ENCODE assay signal across 1 cellular context in genomic region chr19:28532765-28533341, GRCh38.
TF ChIP-seq lines count a peak whose summit lies in the region.

No MANE protein-coding gene starts in this region.

TF ChIP-seq in K562, 482 proteins besides CTCF, POLR2A, EP300 and RAD21 (continued from another document):
- TF ChIP-seq ZMIZ1 (IDR thresholded peaks at IDR 0.05; ENCODE audit: low read depth in 2 of 2, low read length in 2 of 2) (no peak), PCBP2 (IDR thresholded peaks at IDR 0.05; ENCODE audit: low read depth, low read length, poor library complexity, severe bottlenecking) (no peak), MBD1 (CRISPR knock-in tag; IDR thresholded peaks at IDR 0.05) (no peak), IRF9 (tag; IDR thresholded peaks at IDR 0.05) (peak; percentile 25; the same call in 1 of the 2 replicates), ZNF324 (CRISPR knock-in tag; IDR thresholded peaks at IDR 0.05) (no peak), CEBPB (tag; IDR thresholded peaks at IDR 0.05) (peak; percentile 76), NFRKB (IDR thresholded peaks at IDR 0.05; ENCODE audit: low read depth) (0 out of 2 replicates have a peak, but pooled peaks have one; percentile 13), ID3 (CRISPR knock-in tag; IDR thresholded peaks at IDR 0.05) (no peak), ID3 (tag; IDR thresholded peaks at IDR 0.05) (no peak), ETS2 (tag; IDR thresholded peaks at IDR 0.05; ENCODE audit: borderline replicate concordance, poor library complexity, severe bottlenecking) (no peak), PRDM10 (IDR thresholded peaks at IDR 0.05; ENCODE audit: partially characterized antibody) (no peak), ZNF449 (CRISPR knock-in tag; IDR thresholded peaks at IDR 0.05) (no peak), POLR2H (tag; IDR thresholded peaks at IDR 0.05; ENCODE audit: low read depth) (0 out of 2 replicates have a peak, but pooled peaks have one; percentile 30), MAFF (IDR thresholded peaks at IDR 0.05; ENCODE audit: low read length) (no peak), HNRNPK (IDR thresholded peaks at IDR 0.05; ENCODE audit: low read depth, low read length, poor library complexity, severe bottlenecking) (no peak), POU5F1 (IDR thresholded peaks at IDR 0.05; ENCODE audit: borderline replicate concordance, low read depth, low read length, partially characterized antibody) (no peak), CEBPG (CRISPR knock-in tag; IDR thresholded peaks at IDR 0.05) (no peak), CEBPG (tag; conservative IDR thresholded peaks at IDR 0.05 in 1 of 2, IDR thresholded peaks at IDR 0.05 in 1 of 2) (peak in 1 of 2 experiments; percentile 53; a peak in 2 of 4 replicates), ZNF57 (CRISPR knock-in tag; IDR thresholded peaks at IDR 0.05) (no peak), ZC3H4 (CRISPR knock-in tag; IDR thresholded peaks at IDR 0.05; ENCODE audit: borderline replicate concordance) (no peak), FIP1L1 (IDR thresholded peaks at IDR 0.05; ENCODE audit: low read depth, low read length, poor library complexity, severe bottlenecking) (no peak), ZNF121 (CRISPR knock-in tag; conservative IDR thresholded peaks at IDR 0.05) (no peak), MAFK (IDR thresholded peaks at IDR 0.05; ENCODE audit: low read length) (no peak)
